1 cellular context compared by ENCODE assay signal in genomic region chr15:73597036-73597638, GRCh38.
TF ChIP-seq lines count a peak whose summit lies in the region.

No MANE protein-coding gene starts in this region.

TF ChIP-seq in SK-N-SH, 30 proteins besides CTCF, POLR2A, EP300 and RAD21:
- TF ChIP-seq FOXJ3 (CRISPR knock-in tag; IDR thresholded peaks at IDR 0.05) (no peak), GABPA (IDR thresholded peaks at IDR 0.05; ENCODE audit: low read depth) (no peak), NFIC (IDR thresholded peaks at IDR 0.05; ENCODE audit: borderline replicate concordance) (no peak), ELF1 (IDR thresholded peaks at IDR 0.05) (no peak), USF1 (IDR thresholded peaks at IDR 0.05; ENCODE audit: borderline replicate concordance, low read depth) (no peak), RFX5 (IDR thresholded peaks at IDR 0.05; ENCODE audit: low read length) (no peak), MXI1 (IDR thresholded peaks at IDR 0.05; ENCODE audit: low read depth, low read length) (no peak), RCOR1 (IDR thresholded peaks at IDR 0.05; ENCODE audit: low read length) (no peak), SMC3 (IDR thresholded peaks at IDR 0.05; ENCODE audit: low read depth, low read length) (no peak), NRF1 (IDR thresholded peaks at IDR 0.05; ENCODE audit: low read depth, low read length) (no peak)
- TF ChIP-seq, protein P1, sequence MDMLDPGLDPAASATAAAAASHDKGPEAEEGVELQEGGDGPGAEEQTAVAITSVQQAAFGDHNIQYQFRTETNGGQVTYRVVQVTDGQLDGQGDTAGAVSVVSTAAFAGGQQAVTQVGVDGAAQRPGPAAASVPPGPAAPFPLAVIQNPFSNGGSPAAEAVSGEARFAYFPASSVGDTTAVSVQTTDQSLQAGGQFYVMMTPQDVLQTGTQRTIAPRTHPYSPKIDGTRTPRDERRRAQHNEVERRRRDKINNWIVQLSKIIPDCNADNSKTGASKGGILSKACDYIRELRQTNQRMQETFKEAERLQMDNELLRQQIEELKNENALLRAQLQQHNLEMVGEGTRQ (IDR thresholded peaks at IDR 0.05; ENCODE audit: borderline replicate concordance, low read depth, low read length), result no peak
- TF ChIP-seq, protein P2, sequence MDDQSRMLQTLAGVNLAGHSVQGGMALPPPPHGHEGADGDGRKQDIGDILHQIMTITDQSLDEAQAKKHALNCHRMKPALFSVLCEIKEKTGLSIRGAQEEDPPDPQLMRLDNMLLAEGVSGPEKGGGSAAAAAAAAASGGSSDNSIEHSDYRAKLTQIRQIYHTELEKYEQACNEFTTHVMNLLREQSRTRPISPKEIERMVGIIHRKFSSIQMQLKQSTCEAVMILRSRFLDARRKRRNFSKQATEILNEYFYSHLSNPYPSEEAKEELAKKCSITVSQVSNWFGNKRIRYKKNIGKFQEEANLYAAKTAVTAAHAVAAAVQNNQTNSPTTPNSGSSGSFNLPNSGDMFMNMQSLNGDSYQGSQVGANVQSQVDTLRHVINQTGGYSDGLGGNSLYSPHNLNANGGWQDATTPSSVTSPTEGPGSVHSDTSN (IDR thresholded peaks at IDR 0.05), result no peak
- TF ChIP-seq, protein P3, sequence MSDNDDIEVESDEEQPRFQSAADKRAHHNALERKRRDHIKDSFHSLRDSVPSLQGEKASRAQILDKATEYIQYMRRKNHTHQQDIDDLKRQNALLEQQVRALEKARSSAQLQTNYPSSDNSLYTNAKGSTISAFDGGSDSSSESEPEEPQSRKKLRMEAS (IDR thresholded peaks at IDR 0.05; ENCODE audit: low read depth), result no peak
